ENCODE assay signal across 1 cellular context in the genomic region with DNA sequence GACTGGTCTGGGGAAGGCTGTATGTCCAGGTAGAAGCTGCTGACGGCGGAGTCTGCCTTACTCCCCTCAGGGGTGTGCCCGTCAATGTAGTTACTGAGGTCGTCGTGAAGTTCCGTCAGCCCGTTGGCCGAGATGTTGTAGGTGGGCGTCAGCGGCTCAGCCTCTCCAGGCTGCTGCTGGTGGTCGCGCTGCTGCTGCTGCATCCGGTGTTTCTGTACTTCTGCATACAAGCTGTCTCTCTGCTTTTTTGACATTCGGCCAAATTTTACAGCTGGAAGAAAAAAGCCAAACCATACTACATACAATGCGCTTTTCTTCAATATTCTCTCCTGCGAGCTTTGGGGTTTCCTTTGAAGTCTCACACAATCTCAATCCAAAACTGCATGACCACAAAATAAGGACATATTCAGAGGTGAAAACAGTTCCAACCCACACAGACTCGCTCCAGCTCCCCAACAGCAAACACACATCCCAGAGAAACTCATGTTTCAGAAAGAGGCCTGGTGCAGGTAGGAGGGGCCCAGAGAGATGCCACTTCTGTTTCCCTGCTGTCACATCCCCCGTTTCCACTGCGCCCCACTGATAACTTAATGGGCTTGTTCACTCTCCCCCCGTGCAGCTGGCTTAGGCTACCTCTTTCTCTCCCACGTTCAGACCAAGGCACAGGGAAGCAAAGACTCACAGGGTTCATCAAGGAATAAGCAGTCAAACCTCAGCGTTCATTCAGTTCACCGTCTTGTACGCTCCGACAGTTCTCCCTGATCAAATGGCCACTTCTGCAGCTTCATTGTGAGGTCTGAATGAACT.
TF ChIP-seq lines count a peak whose summit lies in the region.

No MANE protein-coding gene starts in this region.

TF ChIP-seq in IMR-90, 13 proteins besides CTCF, POLR2A, EP300 and RAD21:
- TF ChIP-seq RCOR1 (IDR thresholded peaks at IDR 0.05; ENCODE audit: insufficient replicate concordance, low read length) (no peak), SMC3 (IDR thresholded peaks at IDR 0.05; ENCODE audit: low read depth, low read length) (no peak), CHD1 (IDR thresholded peaks at IDR 0.05; ENCODE audit: low read depth, low read length) (no peak), FOS (IDR thresholded peaks at IDR 0.05; ENCODE audit: low read depth, low read length) (no peak), MAZ (IDR thresholded peaks at IDR 0.05; ENCODE audit: borderline replicate concordance, low read depth, low read length) (no peak), MAFK (IDR thresholded peaks at IDR 0.05; ENCODE audit: low read depth, low read length) (no peak), ELK1 (IDR thresholded peaks at IDR 0.05; ENCODE audit: borderline replicate concordance, low read depth, low read length) (no peak), RFX5 (IDR thresholded peaks at IDR 0.05; ENCODE audit: low read depth, low read length) (no peak), NFE2L2 (IDR thresholded peaks at IDR 0.05; ENCODE audit: low read depth, low read length) (no peak), BHLHE40 (IDR thresholded peaks at IDR 0.05; ENCODE audit: low read depth, low read length) (no peak), MXI1 (IDR thresholded peaks at IDR 0.05; ENCODE audit: borderline replicate concordance, low read depth, low read length) (no peak)
TF ChIP-seq in IMR-90: peak in this region for 0.
